Comparison of ENCODE assay signal across 9 cellular contexts in genomic region chr3:45055411-45056143, GRCh38. TPM values are rescaled to one million over a fixed set of nuclear protein-coding genes. Genes with fewer than 3 reads are reported as not detected.
DNase-seq lines count a peak whose midpoint lies in the region; ATAC-seq and TF ChIP-seq lines count a peak whose summit lies in the region.
"Had no signal": no experiment of that assay in that cellular context is flagged by ENCODE, and none has a peak within 500 bp of the region (broad histone marks: within the 10 kb centered on the region; RNA-seq: fewer than 3 reads in every experiment).

No MANE protein-coding gene starts in this region.

- H3K4me1 ChIP-seq in GM23338 (ENCODE audit: insufficient read depth) = peaks cover 8% of the 10 kb centered on the region

- no peaks in the 10 kb centered on the region for H3F3A ChIP-seq in GM23338 (replicated peaks; ENCODE audit: low read depth)

- H3K27me3 Mint-ChIP-seq in GM23338 (ENCODE audit: insufficient read depth, low read depth, poor library complexity) = peaks cover 52% of the 10 kb centered on the region
- peaks cover 4% of the 10 kb centered on the region for H3K27me3 Mint-ChIP-seq in activated naive CD8-positive, alpha-beta T cell treated with anti-CD3 and anti-CD28 coated beads for 36 hours

- no peak overlapping the region for H3K4me3 Mint-ChIP-seq in GM23338
- no peak overlapping the region for H3K4me3 Mint-ChIP-seq in activated naive CD8-positive, alpha-beta T cell treated with anti-CD3 and anti-CD28 coated beads for 36 hours

- DNase-seq in AML-193 (lab: John Stamatoyannopoulos, UW) = peak; percentile 39 to 53
- DNase-seq in GM23338 (ENCODE audit: low spot score) = peak; percentile 72
- peak; percentile 32 for DNase-seq in T1000 (lab: John Stamatoyannopoulos, UW)
- DNase-seq in iPS-NIHi11 (ENCODE audit: low spot score) = peak; percentile 49
- DNase-seq in activated naive CD8-positive, alpha-beta T cell treated with anti-CD3 and anti-CD28 coated beads for 36 hours = no peak
- no peak for DNase-seq in middle frontal gyrus (ENCODE audit: extremely low spot score, low spot score)
- DNase-seq: T-helper 1 cell had no signal

- H3K27ac ChIP-seq in GM23338 (ENCODE audit: low read depth) = no peak overlapping the region

- H3K27me3 ChIP-seq in GM23338 (ENCODE audit: insufficient read depth) = peaks cover 57% of the 10 kb centered on the region

- no peak overlapping the region for H3K4me2 ChIP-seq in GM23338

- H3K9me2 ChIP-seq in GM23338 (ENCODE audit: insufficient read depth) = no peaks in the 10 kb centered on the region

- H3K36me3 ChIP-seq in GM23338 (ENCODE audit: insufficient read depth) = no peaks in the 10 kb centered on the region

- H4K20me1 ChIP-seq in GM23338 (replicated peaks; ENCODE audit: insufficient read depth) = peaks cover 3% of the 10 kb centered on the region; the same call in 1 of the 2 replicates

- no peak overlapping the region for H2AFZ ChIP-seq in GM23338

- ATAC-seq in GM23338 (peak; percentile 71), GM21381 (IDR thresholded peaks at IDR 0.05; ENCODE audit: unreplicated experiment) (no peak), GM21825 (IDR thresholded peaks at IDR 0.05; ENCODE audit: unreplicated experiment) (no peak)

- peak; percentile 61 to 73 for TF ChIP-seq CTCF in GM23338 (conservative IDR thresholded peaks at IDR 0.05; ENCODE audit: low read depth in 2 of 2)

- peaks cover 22% of the 10 kb centered on the region for H3K4me1 Mint-ChIP-seq in GM23338
- H3K4me1 Mint-ChIP-seq in activated naive CD8-positive, alpha-beta T cell treated with anti-CD3 and anti-CD28 coated beads for 36 hours = peaks cover 17% of the 10 kb centered on the region

- no peak overlapping the region for H3K27ac Mint-ChIP-seq in GM23338
- H3K27ac Mint-ChIP-seq in activated naive CD8-positive, alpha-beta T cell treated with anti-CD3 and anti-CD28 coated beads for 36 hours = no peak overlapping the region

- no peaks in the 10 kb centered on the region for H3K79me2 ChIP-seq in GM23338 (replicated peaks; ENCODE audit: insufficient read depth)

- no peaks in the 10 kb centered on the region for H3K36me3 Mint-ChIP-seq in GM23338 (ENCODE audit: low read depth)
- H3K36me3 Mint-ChIP-seq in activated naive CD8-positive, alpha-beta T cell treated with anti-CD3 and anti-CD28 coated beads for 36 hours = no peaks in the 10 kb centered on the region

- H3K9me3 Mint-ChIP-seq in GM23338 = no peaks in the 10 kb centered on the region
- no peaks in the 10 kb centered on the region for H3K9me3 Mint-ChIP-seq in activated naive CD8-positive, alpha-beta T cell treated with anti-CD3 and anti-CD28 coated beads for 36 hours

- no peak overlapping the region for H3K4me3 ChIP-seq in GM23338

TF ChIP-seq in GM23338, 12 proteins besides CTCF, POLR2A, EP300 and RAD21:
- no peak for TF ChIP-seq ZNF114 (CRISPR knock-in tag; IDR thresholded peaks at IDR 0.05)
- TF ChIP-seq CREB1 (CRISPR knock-in tag; IDR thresholded peaks at IDR 0.05; ENCODE audit: low read depth) = 0 out of 2 replicates have a peak, but pooled peaks have one; percentile 21
TF ChIP-seq in GM23338: peak in this region for 1.

RNA-seq across cellular contexts. Expression of gene CLEC3B, which starts 29.5 kb away (rescaled TPM):
- not detected in 2 replicates for total RNA-seq in GM23338 (2014; rRNA removed; shearing (Covaris generic))
- not detected in 2 replicates for polyA plus RNA-seq in GM23338 (2016; fragmentation: Nextera tagmentation; extraction: Ambion mirVana)
- not detected for total RNA-seq in activated naive CD8-positive, alpha-beta T cell treated with anti-CD3 and anti-CD28 coated beads for 36 hours

Comparison
In these comparisons a context has a peak if more than half of its experiments do, and no peak if none do; other contexts are left out.
1. DNase-seq: peak in AML-193 (2 of 2), GM23338 (single experiment), T1000 (single experiment) and iPS-NIHi11 (single experiment); none in activated naive CD8-positive, alpha-beta T cell treated with anti-CD3 and anti-CD28 coated beads for 36 hours (single experiment) and middle frontal gyrus (single experiment).